ENCODE assay signal across 10 cellular contexts in genomic region chr9:88660611-88661010, GRCh38.
A peak's percentile ranks its signal among the peaks of the same experiment; 100 is the strongest.
DNase-seq lines count a peak whose midpoint lies in the region; TF ChIP-seq lines count a peak whose summit lies in the region.
"Had no signal": no experiment of that assay in that cellular context is flagged by ENCODE, and none has a peak within 500 bp of the region (broad histone marks: within the 10 kb centered on the region; RNA-seq: fewer than 3 reads in every experiment).

No MANE protein-coding gene starts in this region.

- H3K27me3 ChIP-seq in CD4-positive, alpha-beta memory T cell (ENCODE audit: insufficient read depth, low read length): no peaks in the 10 kb centered on the region
- H3K27me3 ChIP-seq in sigmoid colon: no peaks in the 10 kb centered on the region
- H3K27me3 ChIP-seq in CD8-positive, alpha-beta memory T cell (ENCODE audit: insufficient read depth, low read length, poor library complexity, severe bottlenecking): no peaks in the 10 kb centered on the region

- no peaks in the 10 kb centered on the region for H3K4me1 Mint-ChIP-seq in CD4-positive, alpha-beta memory T cell
- H3K4me1 Mint-ChIP-seq in CD8-positive, alpha-beta memory T cell: no peaks in the 10 kb centered on the region

- H3K4me1 ChIP-seq in CD4-positive, alpha-beta memory T cell (ENCODE audit: insufficient read depth, low read length): no peaks in the 10 kb centered on the region
- H3K4me1 ChIP-seq in sigmoid colon: peaks cover 0 to 8% (median 7%) of the 10 kb centered on the region in 4 donors
- no peaks in the 10 kb centered on the region for H3K4me1 ChIP-seq in CD8-positive, alpha-beta memory T cell (ENCODE audit: insufficient read depth, low read length)

- 25 to 37% methylated on average over 1 of the region's 1 CpG for WGBS in sigmoid colon, 2 donors

- H3K27ac ChIP-seq in CD4-positive, alpha-beta memory T cell (ENCODE audit: low read depth, low read length): no peak overlapping the region
- no peak overlapping the region for H3K27ac ChIP-seq in sigmoid colon
- H3K27ac ChIP-seq in CD8-positive, alpha-beta memory T cell (ENCODE audit: low read depth, low read length): no peak overlapping the region

- no peaks in the 10 kb centered on the region for H3K36me3 ChIP-seq in CD4-positive, alpha-beta memory T cell (ENCODE audit: insufficient read depth, low read length)
- no peaks in the 10 kb centered on the region for H3K36me3 ChIP-seq in sigmoid colon
- H3K36me3 ChIP-seq in CD8-positive, alpha-beta memory T cell (ENCODE audit: insufficient read depth, low read length): no peaks in the 10 kb centered on the region

- no peak for TF ChIP-seq EP300 in sigmoid colon (IDR thresholded peaks at IDR 0.05)

- POLR2A ChIA-PET in CD4-positive, alpha-beta memory T cell (lab: Charles Lee; ENCODE audit: partially characterized antibody): no interaction called here
- POLR2A ChIA-PET in CD8-positive, alpha-beta memory T cell (lab: Charles Lee): no interaction called here

- no peaks in the 10 kb centered on the region for H3K9me3 ChIP-seq in CD4-positive, alpha-beta memory T cell (ENCODE audit: control insufficient read depth in 1 of 2, low read length in 2 of 2)
- no peaks in the 10 kb centered on the region for H3K9me3 ChIP-seq in sigmoid colon
- no peaks in the 10 kb centered on the region for H3K9me3 ChIP-seq in CD8-positive, alpha-beta memory T cell (ENCODE audit: low read length)

- H3K9me3 Mint-ChIP-seq in CD4-positive, alpha-beta memory T cell: no peaks in the 10 kb centered on the region
- H3K9me3 Mint-ChIP-seq in CD8-positive, alpha-beta memory T cell: no peaks in the 10 kb centered on the region

- H3K4me3 ChIP-seq in fibroblast of villous mesenchyme (ENCODE audit: low read depth, low read length) (no peak overlapping the region), sigmoid colon (no peak overlapping the region)
- no peak overlapping the region for H3K4me3 ChIP-seq in CD4-positive, alpha-beta memory T cell (ENCODE audit: low read length in 2 of 2)
- H3K4me3 ChIP-seq in CD8-positive, alpha-beta memory T cell (ENCODE audit: low read length): no peak overlapping the region

- CTCF ChIA-PET in CD4-positive, alpha-beta memory T cell (lab: Charles Lee; ENCODE audit: partially characterized antibody): no interaction called here
- CTCF ChIA-PET in CD8-positive, alpha-beta memory T cell (lab: Charles Lee): no interaction called here

- intact Hi-C loops in CD4-positive, alpha-beta memory T cell (cut with micrococcal nuclease): loop anchor here (2.0 kb wide), 1 partner anchor 340 kb away; no protein-coding TSS in a partner anchor
- intact Hi-C loops in sigmoid colon (cut with DNase I): no loop called here

- H3K27ac Mint-ChIP-seq in CD4-positive, alpha-beta memory T cell: no peak overlapping the region
- no peak overlapping the region for H3K27ac Mint-ChIP-seq in CD8-positive, alpha-beta memory T cell

- no peak for TF ChIP-seq POLR2A in sigmoid colon (IDR thresholded peaks at IDR 0.05)

- TF ChIP-seq CTCF in fibroblast of villous mesenchyme (IDR thresholded peaks at IDR 0.05; ENCODE audit: insufficient read depth, low read depth, low read length) (peak; percentile 66), sigmoid colon (IDR thresholded peaks at IDR 0.05) (no peak)

- DNase-seq in stimulated activated CD4-positive, alpha-beta T cell treated with anti-CD3 and anti-CD28 coated beads, Interleukin-15, amount 100 ng/mL, for 24 hours: peak; percentile 30
- no peak for DNase-seq in stimulated activated CD4-positive, alpha-beta T cell treated with anti-CD3 and anti-CD28 coated beads, Interleukin-1b, Interleukin-23, amount 100 ng/mL, for 48 hours
- DNase-seq in OCI-M1 (lab: John Stamatoyannopoulos, UW) (peak; percentile 3), fibroblast of villous mesenchyme (ENCODE audit: low read depth) (peak; percentile 57), sigmoid colon (no peak), amygdala (lab: John Stamatoyannopoulos, UW) (no peak)
- no peak for DNase-seq in CD4-positive, alpha-beta memory T cell
- DNase-seq in CD8-positive, alpha-beta memory T cell: no peak
- DNase-seq: GOT3, NCI-H1694 treated with DMSO at 0.1 percent for 48 hours had no signal

- peaks cover 0 to 6% of the 10 kb centered on the region in 2 donors for H3K27me3 Mint-ChIP-seq in CD4-positive, alpha-beta memory T cell
- peaks cover 0 to 4% of the 10 kb centered on the region in 2 donors for H3K27me3 Mint-ChIP-seq in CD8-positive, alpha-beta memory T cell

- no peaks in the 10 kb centered on the region for H3K36me3 Mint-ChIP-seq in CD4-positive, alpha-beta memory T cell
- no peaks in the 10 kb centered on the region for H3K36me3 Mint-ChIP-seq in CD8-positive, alpha-beta memory T cell

- H3K4me3 Mint-ChIP-seq in CD4-positive, alpha-beta memory T cell: no peak overlapping the region
- no peak overlapping the region for H3K4me3 Mint-ChIP-seq in CD8-positive, alpha-beta memory T cell

Comparison
In these comparisons a context has a peak if more than half of its experiments do, and no peak if none do; other contexts are left out.
1. DNase-seq: peak in stimulated activated CD4-positive, alpha-beta T cell treated with anti-CD3 and anti-CD28 coated beads, Interleukin-15, amount 100 ng/mL, for 24 hours (single experiment), OCI-M1 (single experiment) and fibroblast of villous mesenchyme (single experiment); none in stimulated activated CD4-positive, alpha-beta T cell treated with anti-CD3 and anti-CD28 coated beads, Interleukin-1b, Interleukin-23, amount 100 ng/mL, for 48 hours (single experiment), CD4-positive, alpha-beta memory T cell (0 of 5), sigmoid colon (single experiment), amygdala (0 of 56) and CD8-positive, alpha-beta memory T cell (0 of 5).